ENCODE assay signal across 21 cellular contexts in genomic region chr2:173271825-173272224, GRCh38.
DNase-seq lines count a peak whose midpoint lies in the region; ATAC-seq and TF ChIP-seq lines count a peak whose summit lies in the region.
"Had no signal": no experiment of that assay in that cellular context is flagged by ENCODE, and none has a peak within 500 bp of the region (broad histone marks: within the 10 kb centered on the region; RNA-seq: fewer than 3 reads in every experiment).

No MANE protein-coding gene starts in this region.

- no peaks in the 10 kb centered on the region for H3K4me1 ChIP-seq in breast epithelium
- H3K4me1 ChIP-seq: BLaER1, suprapubic skin had no signal

- DNase-seq in MCF 10A (ENCODE audit: unreplicated experiment): peak; percentile 68
- DNase-seq in breast epithelium (ENCODE audit: low spot score in 2 of 2): no peak
- DNase-seq in amniotic epithelial cell (ENCODE audit: low read depth): peak; percentile 40
- peak; percentile 12 to 39 for DNase-seq in foreskin fibroblast
- DNase-seq in C1 segment of cervical spinal cord (lab: John Stamatoyannopoulos, UW): no peak
- no peak for DNase-seq in osteocyte (ENCODE audit: extremely low spot score, unreplicated experiment)
- DNase-seq in activated CD8-positive, alpha-beta memory T cell treated with anti-CD3 and anti-CD28 coated beads, Interleukin-2, amount 50 U/mL, for 4 hours: no peak
- DNase-seq: 8988T; activated CD4-positive, alpha-beta T cell treated with anti-CD3 and anti-CD28 coated beads, Interleukin-2, amount 10 ng/mL, durations not matched to agents 24 days and 14 days; activated naive CD8-positive, alpha-beta T cell treated with anti-CD3 and anti-CD28 coated beads, Interleukin-2, amount 10 ng/mL, durations not matched to agents 7 days and 5 days; naive thymus-derived CD4-positive, alpha-beta T cell; NCI-H1694 treated with DMSO at 0.1 percent for 48 hours; NCI-H774; right cardiac atrium; stimulated activated CD4-positive, alpha-beta T cell treated with anti-CD3 and anti-CD28 coated beads, Interleukin-15, amount 100 ng/mL, for 24 hours had no signal

- H3K27me3 Mint-ChIP-seq in MCF 10A (ENCODE audit: insufficient read depth, unreplicated experiment) (no peaks in the 10 kb centered on the region), osteocyte (ENCODE audit: unreplicated experiment) (no peaks in the 10 kb centered on the region)
- H3K27me3 Mint-ChIP-seq: memory B cell had no signal

- TF ChIP-seq CTCF in MCF 10A (IDR thresholded peaks at IDR 0.05; ENCODE audit: unreplicated experiment): no peak
- TF ChIP-seq CTCF in breast epithelium (IDR thresholded peaks at IDR 0.05): no peak
- no peak for TF ChIP-seq CTCF in foreskin fibroblast (IDR thresholded peaks at IDR 0.05; ENCODE audit: low read depth, low read length)
- no peak for TF ChIP-seq CTCF in osteocyte (IDR thresholded peaks at IDR 0.05)

- TF ChIP-seq POLR2A in breast epithelium (IDR thresholded peaks at IDR 0.05): no peak

- CTCF ChIA-PET in MCF 10A (lab: Yijun Ruan, JAX): interaction anchor here (0.7 to 1.1 kb wide), 2 partner anchors 58 to 131 kb away, joined by 3 read pairs; no protein-coding TSS in a partner anchor

- intact Hi-C loops in MCF 10A (cut with micrococcal nuclease) (no loop called here), breast epithelium (cut with DNase I; ENCODE audit: low total_unique reads) (no loop called here)

- no peaks in the 10 kb centered on the region for H3K36me3 ChIP-seq in breast epithelium
- H3K36me3 ChIP-seq: BLaER1 had no signal

- no peak overlapping the region for H3K27ac Mint-ChIP-seq in MCF 10A (ENCODE audit: low read depth, unreplicated experiment)
- no peak overlapping the region for H3K27ac Mint-ChIP-seq in osteocyte (ENCODE audit: unreplicated experiment)
- H3K27ac Mint-ChIP-seq: activated CD4-positive, alpha-beta T cell treated with anti-CD3 and anti-CD28 coated beads, Interleukin-2, amount 10 ng/mL, durations not matched to agents 24 days and 14 days; activated naive CD8-positive, alpha-beta T cell treated with anti-CD3 and anti-CD28 coated beads, Interleukin-2, amount 10 ng/mL, durations not matched to agents 7 days and 5 days; memory B cell had no signal

- H3K27ac ChIP-seq in breast epithelium: no peak overlapping the region
- H3K27ac ChIP-seq: BLaER1, suprapubic skin had no signal

- BruUV-seq in MCF 10A (replicated peaks; lab: Mats Ljungman, UMichigan): no TSS peak

- H3K4me3 ChIP-seq in breast epithelium (no peak overlapping the region), foreskin fibroblast (ENCODE audit: low read depth in 1 of 2, low read length in 2 of 2) (no peak overlapping the region)
- H3K4me3 ChIP-seq: BLaER1, suprapubic skin had no signal

- H3K27me3 ChIP-seq in breast epithelium: no peaks in the 10 kb centered on the region
- H3K27me3 ChIP-seq: BLaER1, suprapubic skin had no signal

- H3K9me3 ChIP-seq in breast epithelium: no peaks in the 10 kb centered on the region
- H3K9me3 ChIP-seq: suprapubic skin had no signal

- H3K9me3 Mint-ChIP-seq in MCF 10A (ENCODE audit: unreplicated experiment): no peaks in the 10 kb centered on the region
- H3K9me3 Mint-ChIP-seq in osteocyte (ENCODE audit: unreplicated experiment): no peaks in the 10 kb centered on the region

- H3K36me3 Mint-ChIP-seq in MCF 10A (ENCODE audit: insufficient read depth, unreplicated experiment): peaks cover 26% of the 10 kb centered on the region
- H3K36me3 Mint-ChIP-seq in osteocyte (ENCODE audit: unreplicated experiment): peaks cover 13% of the 10 kb centered on the region
- H3K36me3 Mint-ChIP-seq: memory B cell had no signal

- POLR2A ChIA-PET in MCF 10A (lab: Yijun Ruan, JAX): interaction anchor here (0.9 kb wide), 1 partner anchor 37 kb away, joined by 3 read pairs; no protein-coding TSS in a partner anchor

- ATAC-seq in GM21786 (IDR thresholded peaks at IDR 0.05; ENCODE audit: unreplicated experiment): no peak
- ATAC-seq: HepG2; naive thymus-derived CD4-positive, alpha-beta T cell; right cardiac atrium had no signal

- H3K4me1 Mint-ChIP-seq in MCF 10A (ENCODE audit: insufficient read depth, unreplicated experiment) (peaks cover 14% of the 10 kb centered on the region), osteocyte (ENCODE audit: unreplicated experiment) (no peaks in the 10 kb centered on the region)
- H3K4me1 Mint-ChIP-seq: activated CD4-positive, alpha-beta T cell treated with anti-CD3 and anti-CD28 coated beads, Interleukin-2, amount 10 ng/mL, durations not matched to agents 24 days and 14 days; activated naive CD8-positive, alpha-beta T cell treated with anti-CD3 and anti-CD28 coated beads, Interleukin-2, amount 10 ng/mL, durations not matched to agents 7 days and 5 days; memory B cell; naive thymus-derived CD4-positive, alpha-beta T cell had no signal

- H3K4me3 Mint-ChIP-seq in MCF 10A (ENCODE audit: unreplicated experiment) (no peak overlapping the region), osteocyte (ENCODE audit: unreplicated experiment) (no peak overlapping the region)
- H3K4me3 Mint-ChIP-seq: activated CD4-positive, alpha-beta T cell treated with anti-CD3 and anti-CD28 coated beads, Interleukin-2, amount 10 ng/mL, durations not matched to agents 24 days and 14 days; activated naive CD8-positive, alpha-beta T cell treated with anti-CD3 and anti-CD28 coated beads, Interleukin-2, amount 10 ng/mL, durations not matched to agents 7 days and 5 days; brain; memory B cell; naive thymus-derived CD4-positive, alpha-beta T cell had no signal

Comparison
In these comparisons a context has a peak if more than half of its experiments do, and no peak if none do; other contexts are left out.
1. DNase-seq: peak in MCF 10A (single experiment), amniotic epithelial cell (single experiment) and foreskin fibroblast (2 of 2); none in breast epithelium (0 of 2), C1 segment of cervical spinal cord (0 of 14), osteocyte (single experiment) and activated CD8-positive, alpha-beta memory T cell treated with anti-CD3 and anti-CD28 coated beads, Interleukin-2, amount 50 U/mL, for 4 hours (single experiment).